ENCODE assay signal across 12 cellular contexts in genomic region chr10:77247076-77247561, GRCh38.
A peak's percentile ranks its signal among the peaks of the same experiment; 100 is the strongest.
DNase-seq lines count a peak whose midpoint lies in the region; ATAC-seq and TF ChIP-seq lines count a peak whose summit lies in the region.
"Had no signal": no experiment of that assay in that cellular context is flagged by ENCODE, and none has a peak within 500 bp of the region (broad histone marks: within the 10 kb centered on the region; RNA-seq: fewer than 3 reads in every experiment).

No MANE protein-coding gene starts in this region.

- H3K4me3 ChIP-seq in right cardiac atrium (ENCODE audit: low read length) (no peak overlapping the region), sigmoid colon (no peak overlapping the region)
- H3K4me3 ChIP-seq: skin epidermis had no signal

- H3K27ac Mint-ChIP-seq in T-helper 17 cell: no peak overlapping the region
- H3K27ac Mint-ChIP-seq: activated CD8-positive, alpha-beta T cell treated with anti-CD3 and anti-CD28 coated beads for 36 hours; stimulated activated memory B cell treated with anti-CD40 and anti-IgM and Interleukin-4, amounts not matched to agents 10 μg/mL and 1 μg/mL and 100 μg/mL, for 72 hours had no signal

- peak; percentile 31 for DNase-seq in HuH-7 (ENCODE audit: low spot score)
- DNase-seq in amniotic epithelial cell (ENCODE audit: low read depth): peak; percentile 94
- peak in 2 of 3 donors; percentile 16 to 57 for DNase-seq in right cardiac atrium
- no peak for DNase-seq in sigmoid colon
- DNase-seq in NCI-H1436 (lab: John Stamatoyannopoulos, UW): no peak
- no peak for DNase-seq in NCI-H1105 treated with DMSO at 0.1 percent for 48 hours (lab: John Stamatoyannopoulos, UW)
- no peak for DNase-seq in T-helper 17 cell
- DNase-seq: activated CD8-positive, alpha-beta T cell treated with anti-CD3 and anti-CD28 coated beads for 36 hours; SHP77 had no signal

- WGBS in right cardiac atrium: 34% methylated on average over 7 of the region's 7 CpGs
- WGBS in sigmoid colon, 2 donors: 17 to 55% methylated on average over 7 of the region's 7 CpGs

- H3K27me3 Mint-ChIP-seq in T-helper 17 cell: peaks cover 17% of the 10 kb centered on the region
- H3K27me3 Mint-ChIP-seq: activated CD8-positive, alpha-beta T cell treated with anti-CD3 and anti-CD28 coated beads for 36 hours; stimulated activated memory B cell treated with anti-CD40 and anti-IgM and Interleukin-4, amounts not matched to agents 10 μg/mL and 1 μg/mL and 100 μg/mL, for 72 hours had no signal

- no peak for TF ChIP-seq CTCF in sigmoid colon (IDR thresholded peaks at IDR 0.05)

- TF ChIP-seq POLR2A in sigmoid colon (IDR thresholded peaks at IDR 0.05): no peak

- no peaks in the 10 kb centered on the region for H3K36me3 Mint-ChIP-seq in T-helper 17 cell (ENCODE audit: low read depth)
- H3K36me3 Mint-ChIP-seq: stimulated activated memory B cell treated with anti-CD40 and anti-IgM and Interleukin-4, amounts not matched to agents 10 μg/mL and 1 μg/mL and 100 μg/mL, for 72 hours had no signal

- no peaks in the 10 kb centered on the region for H3K36me3 ChIP-seq in sigmoid colon

- TF ChIP-seq EP300 in sigmoid colon (IDR thresholded peaks at IDR 0.05): peak in 1 of 4 donors; percentile 32

- ATAC-seq in right cardiac atrium: peak; percentile 90 to 93
- no peak for ATAC-seq in HG02798 (IDR thresholded peaks at IDR 0.05; ENCODE audit: poor library complexity, unreplicated experiment)
- ATAC-seq in T-helper 17 cell: no peak
- ATAC-seq: activated CD8-positive, alpha-beta T cell treated with anti-CD3 and anti-CD28 coated beads for 36 hours; stimulated activated memory B cell treated with anti-CD40 and anti-IgM and Interleukin-4, amounts not matched to agents 10 μg/mL and 1 μg/mL and 100 μg/mL, for 72 hours had no signal

- H3K4me1 ChIP-seq in right cardiac atrium (ENCODE audit: control insufficient read depth, insufficient read depth, low read length) (no peaks in the 10 kb centered on the region), sigmoid colon (peaks cover 0 to 97% (median 78%) of the 10 kb centered on the region in 4 donors)

- H3K4me1 Mint-ChIP-seq in T-helper 17 cell: no peaks in the 10 kb centered on the region

- H3K9me3 ChIP-seq in right cardiac atrium (ENCODE audit: control insufficient read depth, low read length) (no peaks in the 10 kb centered on the region), sigmoid colon (no peaks in the 10 kb centered on the region), T-helper 17 cell (ENCODE audit: control insufficient read depth, low read length, poor library complexity, severe bottlenecking) (no peaks in the 10 kb centered on the region)

- H3K4me3 Mint-ChIP-seq in T-helper 17 cell: no peak overlapping the region
- H3K4me3 Mint-ChIP-seq: activated CD8-positive, alpha-beta T cell treated with anti-CD3 and anti-CD28 coated beads for 36 hours; stimulated activated memory B cell treated with anti-CD40 and anti-IgM and Interleukin-4, amounts not matched to agents 10 μg/mL and 1 μg/mL and 100 μg/mL, for 72 hours had no signal

- intact Hi-C loops in right cardiac atrium (cut with DNase I): no loop called here
- intact Hi-C loops in sigmoid colon (cut with DNase I): loop anchor here (5.0 to 10.0 kb wide), 2 partner anchors 128 to 390 kb away; partner anchors contain the start of gene KCNMA1

- H3K27ac ChIP-seq in right cardiac atrium (ENCODE audit: low read length): no peak overlapping the region
- peak overlapping the region; percentile 78 to 91 (median 86) for H3K27ac ChIP-seq in sigmoid colon
- H3K27ac ChIP-seq: skin epidermis had no signal

- H3K27me3 ChIP-seq in right cardiac atrium (ENCODE audit: control insufficient read depth, insufficient read depth) (no peaks in the 10 kb centered on the region), sigmoid colon (no peaks in the 10 kb centered on the region)

Comparison
In these comparisons a context has a peak if more than half of its experiments do, and no peak if none do; other contexts are left out.
1. DNase-seq: peak in HuH-7 (single experiment), amniotic epithelial cell (single experiment) and right cardiac atrium (2 of 3); none in sigmoid colon (single experiment), NCI-H1436 (single experiment), NCI-H1105 treated with DMSO at 0.1 percent for 48 hours (single experiment) and T-helper 17 cell (0 of 3).
2. ATAC-seq: peak in right cardiac atrium (2 of 2); none in HG02798 (single experiment) and T-helper 17 cell (single experiment).